Comparison of ENCODE assay signal across 23 cellular contexts in genomic region chr14:62187265-62187664, GRCh38.
"Had no signal": no experiment of that assay in that cellular context is flagged by ENCODE, and none has a peak within 500 bp of the region (broad histone marks: within the 10 kb centered on the region; RNA-seq: fewer than 3 reads in every experiment).

No MANE protein-coding gene starts in this region.

- H3K9me3 Mint-ChIP-seq: activated CD4-positive, alpha-beta T cell treated with anti-CD3 and anti-CD28 coated beads, Interleukin-2, amount 10 ng/mL, durations not matched to agents 7 days and 5 days; activated CD8-positive, alpha-beta T cell treated with anti-CD3 and anti-CD28 coated beads for 36 hours; activated naive CD8-positive, alpha-beta T cell treated with anti-CD3 and anti-CD28 coated beads, Interleukin-2, amount 50 U/mL, for 24 hours; activated T-helper 1 cell treated with anti-CD3 and anti-CD28 coated beads, Interleukin-12 subunit alpha, Interleukin-12 subunit beta, Interleukin-2, Interleukin-4 antibody, amounts not matched to agents 30 ng/mL and 10 ng/mL and 1 ng/mL, durations not matched to agents 14 hours and 24 hours and 36 hours; naive B cell; stimulated activated effector memory CD8-positive, alpha-beta T cell treated with anti-CD3 and anti-CD28 coated beads, Interleukin-12 subunit alpha, Interleukin-12 subunit beta, amount 100 ng/mL, for 72 hours had no signal

- ATAC-seq: activated CD8-positive, alpha-beta memory T cell treated with anti-CD3 and anti-CD28 coated beads, Interleukin-2, amount 10 ng/mL, durations not matched to agents 7 days and 5 days; activated CD8-positive, alpha-beta T cell treated with anti-CD3 and anti-CD28 coated beads for 36 hours; activated naive CD8-positive, alpha-beta T cell treated with anti-CD3 and anti-CD28 coated beads, Interleukin-2, amount 50 U/mL, for 24 hours; body of pancreas; heart right ventricle; sciatic nerve; stimulated activated effector memory CD8-positive, alpha-beta T cell treated with anti-CD3 and anti-CD28 coated beads, Interleukin-12 subunit alpha, Interleukin-12 subunit beta, amount 100 ng/mL, for 72 hours; T-helper 17 cell had no signal

- H3K36me3 ChIP-seq: cardiac muscle cell, heart right ventricle, stomach, suprapubic skin had no signal

- H3K9me3 ChIP-seq: body of pancreas, heart right ventricle, stomach, suprapubic skin had no signal

- H3K27ac Mint-ChIP-seq: activated CD4-positive, alpha-beta T cell treated with anti-CD3 and anti-CD28 coated beads, Interleukin-2, amount 10 ng/mL, durations not matched to agents 7 days and 5 days; activated CD8-positive, alpha-beta memory T cell treated with anti-CD3 and anti-CD28 coated beads, Interleukin-2, amount 10 ng/mL, durations not matched to agents 7 days and 5 days; activated CD8-positive, alpha-beta T cell treated with anti-CD3 and anti-CD28 coated beads for 36 hours; activated naive CD8-positive, alpha-beta T cell treated with anti-CD3 and anti-CD28 coated beads, Interleukin-2, amount 50 U/mL, for 24 hours; activated T-helper 1 cell treated with anti-CD3 and anti-CD28 coated beads, Interleukin-12 subunit alpha, Interleukin-12 subunit beta, Interleukin-2, Interleukin-4 antibody, amounts not matched to agents 30 ng/mL and 10 ng/mL and 1 ng/mL, durations not matched to agents 14 hours and 24 hours and 36 hours; naive B cell; stimulated activated effector memory CD8-positive, alpha-beta T cell treated with anti-CD3 and anti-CD28 coated beads, Interleukin-12 subunit alpha, Interleukin-12 subunit beta, amount 100 ng/mL, for 72 hours; T-helper 17 cell had no signal

- H3K27ac ChIP-seq: body of pancreas, cardiac muscle cell, heart right ventricle, stomach, suprapubic skin had no signal

- H3K36me3 Mint-ChIP-seq: activated CD8-positive, alpha-beta memory T cell treated with anti-CD3 and anti-CD28 coated beads, Interleukin-2, amount 10 ng/mL, durations not matched to agents 7 days and 5 days; naive B cell; stimulated activated effector memory CD8-positive, alpha-beta T cell treated with anti-CD3 and anti-CD28 coated beads, Interleukin-12 subunit alpha, Interleukin-12 subunit beta, amount 100 ng/mL, for 72 hours had no signal

- H3K4me1 Mint-ChIP-seq: activated CD4-positive, alpha-beta T cell treated with anti-CD3 and anti-CD28 coated beads, Interleukin-2, amount 10 ng/mL, durations not matched to agents 7 days and 5 days; activated CD8-positive, alpha-beta memory T cell treated with anti-CD3 and anti-CD28 coated beads, Interleukin-2, amount 10 ng/mL, durations not matched to agents 7 days and 5 days; activated naive CD8-positive, alpha-beta T cell treated with anti-CD3 and anti-CD28 coated beads, Interleukin-2, amount 50 U/mL, for 24 hours; naive B cell; stimulated activated effector memory CD8-positive, alpha-beta T cell treated with anti-CD3 and anti-CD28 coated beads, Interleukin-12 subunit alpha, Interleukin-12 subunit beta, amount 100 ng/mL, for 72 hours; T-helper 17 cell had no signal

- H3K4me3 ChIP-seq: body of pancreas, cardiac muscle cell, heart right ventricle, stomach, suprapubic skin had no signal

- H3K4me3 Mint-ChIP-seq: activated CD4-positive, alpha-beta T cell treated with anti-CD3 and anti-CD28 coated beads, Interleukin-2, amount 10 ng/mL, durations not matched to agents 7 days and 5 days; activated CD8-positive, alpha-beta memory T cell treated with anti-CD3 and anti-CD28 coated beads, Interleukin-2, amount 10 ng/mL, durations not matched to agents 7 days and 5 days; activated CD8-positive, alpha-beta T cell treated with anti-CD3 and anti-CD28 coated beads for 36 hours; activated naive CD8-positive, alpha-beta T cell treated with anti-CD3 and anti-CD28 coated beads, Interleukin-2, amount 50 U/mL, for 24 hours; activated T-helper 1 cell treated with anti-CD3 and anti-CD28 coated beads, Interleukin-12 subunit alpha, Interleukin-12 subunit beta, Interleukin-2, Interleukin-4 antibody, amounts not matched to agents 30 ng/mL and 10 ng/mL and 1 ng/mL, durations not matched to agents 14 hours and 24 hours and 36 hours; naive B cell; stimulated activated effector memory CD8-positive, alpha-beta T cell treated with anti-CD3 and anti-CD28 coated beads, Interleukin-12 subunit alpha, Interleukin-12 subunit beta, amount 100 ng/mL, for 72 hours; T-helper 17 cell had no signal

- H3K4me1 ChIP-seq: body of pancreas, heart right ventricle, stomach, suprapubic skin had no signal

- H3K27me3 ChIP-seq: body of pancreas, cardiac muscle cell, suprapubic skin had no signal

- DNase-seq: activated CD4-positive, alpha-beta T cell treated with anti-CD3 and anti-CD28 coated beads, Interleukin-2, amount 10 ng/mL, durations not matched to agents 7 days and 5 days; activated CD4-positive, CD25-positive, alpha-beta regulatory T cell; activated CD8-positive, alpha-beta memory T cell treated with anti-CD3 and anti-CD28 coated beads, Interleukin-2, amount 10 ng/mL, durations not matched to agents 7 days and 5 days; activated CD8-positive, alpha-beta T cell treated with anti-CD3 and anti-CD28 coated beads for 36 hours; activated gamma-delta T cell; activated naive CD4-positive, alpha-beta T cell treated with anti-CD3 and anti-CD28 coated beads, Interleukin-2, amount 50 U/mL, for 16 hours; activated naive CD8-positive, alpha-beta T cell treated with anti-CD3 and anti-CD28 coated beads, Interleukin-2, amount 50 U/mL, for 24 hours; activated T-cell treated with anti-CD3 and anti-CD28 coated beads for 4 hours; body of pancreas; heart right ventricle; mesenchymal stem cell; naive B cell; small intestine; stimulated activated CD4-positive, alpha-beta T cell treated with anti-CD3 and anti-CD28 coated beads, Interleukin-2, amount 100 ng/mL, for 24 hours; stomach; SW 1271; T-helper 17 cell; trophoblast cell had no signal
